ENCODE assay signal across 22 cellular contexts in the genomic region with DNA sequence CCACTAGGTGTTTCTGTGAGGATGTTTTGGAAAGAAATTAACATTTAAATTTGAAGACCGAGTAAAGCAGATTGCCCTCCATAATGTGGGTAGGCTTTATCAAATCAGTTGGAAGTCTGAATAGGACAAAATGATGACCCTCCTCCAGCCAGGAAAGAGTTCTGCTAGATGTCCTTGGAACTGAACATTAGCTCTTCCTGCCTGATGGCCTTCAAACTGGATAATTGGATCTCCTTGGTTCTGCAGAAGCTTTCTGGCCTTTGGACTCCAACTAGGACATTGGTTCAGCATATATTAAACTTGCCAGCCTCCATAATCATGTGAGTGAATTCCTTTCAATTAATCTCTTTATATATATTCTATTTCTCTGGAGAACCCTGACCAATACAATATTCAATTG. TPM values are rescaled to one million over a fixed set of nuclear protein-coding genes. Genes with fewer than 3 reads are reported as not detected.
A peak's percentile ranks its signal among the peaks of the same experiment; 100 is the strongest.
DNase-seq lines count a peak whose midpoint lies in the region; ATAC-seq, FAIRE-seq and TF ChIP-seq lines count a peak whose summit lies in the region.
"Had no signal": no experiment of that assay in that cellular context is flagged by ENCODE, and none has a peak within 500 bp of the region (broad histone marks: within the 10 kb centered on the region; RNA-seq: fewer than 3 reads in every experiment).

No MANE protein-coding gene starts in this region.

- peak in 1 of 2 experiments; percentile 52; a peak in 2 of 4 replicates for TF ChIP-seq EP300 in HepG2 (IDR thresholded peaks at IDR 0.05; ENCODE audit: low read depth in 2 of 2, low read length in 2 of 2)
- TF ChIP-seq EP300 in HepG2 (CRISPR knock-in tag; IDR thresholded peaks at IDR 0.05; ENCODE audit: borderline replicate concordance): no peak

- H3K79me2 ChIP-seq in HepG2 (ENCODE audit: insufficient read depth, low read length): peaks cover 3% of the 10 kb centered on the region

- H3K9me3 ChIP-seq in HepG2 (ENCODE audit: low read length): no peaks in the 10 kb centered on the region
- no peaks in the 10 kb centered on the region for H3K9me3 ChIP-seq in right lobe of liver
- no peaks in the 10 kb centered on the region for H3K9me3 ChIP-seq in prostate gland
- H3K9me3 ChIP-seq: BLaER1, Caco-2 had no signal

- H3K9me3 Mint-ChIP-seq in activated T-helper 17 cell treated with anti-CD3 and anti-CD28 coated beads, Interleukin-2, amount 50 U/mL, for 72 hours: no peaks in the 10 kb centered on the region
- H3K9me3 Mint-ChIP-seq: CD8-positive, alpha-beta T cell; GM23338; H9 had no signal

- H3K27me3 ChIP-seq in HepG2 (ENCODE audit: control insufficient read depth in 1 of 2, insufficient read depth in 2 of 2, low read length in 2 of 2): no peaks in the 10 kb centered on the region; a peak in 1 of 5 replicates
- no peaks in the 10 kb centered on the region for H3K27me3 ChIP-seq in right lobe of liver
- no peaks in the 10 kb centered on the region for H3K27me3 ChIP-seq in prostate gland (replicated peaks; ENCODE audit: insufficient read depth)
- H3K27me3 ChIP-seq: BLaER1 had no signal

- H3K36me3 ChIP-seq in HepG2 (replicated peaks in 1 of 2; ENCODE audit: control insufficient read depth in 1 of 2, insufficient read depth in 2 of 2, low read length in 2 of 2): no peaks in the 10 kb centered on the region
- no peaks in the 10 kb centered on the region for H3K36me3 ChIP-seq in right lobe of liver
- H3K36me3 ChIP-seq in prostate gland: no peaks in the 10 kb centered on the region
- H3K36me3 ChIP-seq: BLaER1 had no signal

- TF ChIP-seq RAD21 in HepG2 (CRISPR knock-in tag; IDR thresholded peaks at IDR 0.05): no peak

- WGBS in HepG2 (ENCODE audit: low lambda C conversion rate): 68% methylated on average over 1 of the region's 1 CpG
- WGBS in right lobe of liver (ENCODE audit: insufficient coverage, low coverage, low lambda C conversion rate, missing lambda C conversion rate): 90% methylated on average over 1 of the region's 1 CpG
- 71% methylated on average over 1 of the region's 1 CpG for WGBS in prostate gland

- in situ Hi-C loops in HepG2 (cut with HindIII; ENCODE audit: extremely low pct_ligation_motif_present, low pct_unique_long_range_greater_than_20kb): no loop called here

- H3K4me3 ChIP-seq in HepG2 (replicated peaks in 1 of 3; ENCODE audit: insufficient read depth in 1 of 3, low read depth in 2 of 3, low read length in 3 of 3): no peak overlapping the region
- no peak overlapping the region for H3K4me3 ChIP-seq in right lobe of liver
- H3K4me3 ChIP-seq in prostate gland: no peak overlapping the region
- H3K4me3 ChIP-seq: BLaER1, GM23338 had no signal

- no peak overlapping the region for H3K27ac Mint-ChIP-seq in activated T-helper 17 cell treated with anti-CD3 and anti-CD28 coated beads, Interleukin-2, amount 50 U/mL, for 72 hours
- H3K27ac Mint-ChIP-seq: B cell; CD8-positive, alpha-beta T cell; GM23338; H9 had no signal

- DNase-seq in HepG2 (ENCODE audit: low spot score): peak; percentile 79
- DNase-seq in right lobe of liver: no peak
- DNase-seq in prostate gland (ENCODE audit: low spot score): no peak
- DNase-seq in NOMO-1 treated with DMSO at 0.1 percent for 48 hours (lab: John Stamatoyannopoulos, UW; ENCODE audit: unreplicated experiment): no peak
- DNase-seq in NK-92 treated with Interleukin-12 subunit alpha and Interleukin-12 subunit beta, amount 100 ng/mL, for 24 hours (lab: John Stamatoyannopoulos, UW): no peak
- DNase-seq: Caco-2; CD4-positive, CD25-positive, alpha-beta regulatory T cell; CD8-positive, alpha-beta T cell; DMS153; DND-41; H9 had no signal

- no peak for TF ChIP-seq CTCF in HepG2 (CRISPR knock-in tag; IDR thresholded peaks at IDR 0.05)
- TF ChIP-seq CTCF in right lobe of liver (IDR thresholded peaks at IDR 0.05): no peak
- no peak for TF ChIP-seq CTCF in VCaP (conservative IDR thresholded peaks at IDR 0.05)
- TF ChIP-seq CTCF in prostate gland (IDR thresholded peaks at IDR 0.05): no peak

- no peak for TF ChIP-seq POLR2A in HepG2 (IDR thresholded peaks at IDR 0.05; ENCODE audit: insufficient read depth in 1 of 2, low read depth in 2 of 2, low read length in 2 of 2)
- TF ChIP-seq POLR2A in right lobe of liver (IDR thresholded peaks at IDR 0.05): no peak
- TF ChIP-seq POLR2A in prostate gland (IDR thresholded peaks at IDR 0.05): no peak

- CTCF ChIA-PET in HepG2 (lab: Yijun Ruan, JAX; ENCODE audit: low intra/inter-chr PET ratio, low total read pairs): no interaction called here

- POLR2A ChIA-PET in HepG2 (lab: Yijun Ruan, JAX): interaction anchor here (2.0 to 2.1 kb wide), 2 partner anchors 12 to 51 kb away, joined by 5 to 8 read pairs; a partner anchor contains a TSS

- intact Hi-C loops in HepG2 (cut with micrococcal nuclease; ENCODE audit: unreplicated experiment) (no loop called here), right lobe of liver (cut with DNase I) (no loop called here), prostate gland (cut with DNase I) (loop anchor here (10.0 kb wide), 1 partner anchor 635 kb away; no protein-coding TSS in a partner anchor)

- H3K9ac ChIP-seq in HepG2 (ENCODE audit: insufficient read depth, low read depth, low read length): no peak overlapping the region
- H3K9ac ChIP-seq: BLaER1 had no signal

- H3K4me1 ChIP-seq in HepG2 (ENCODE audit: insufficient read depth, low read length) (peaks cover 78% of the 10 kb centered on the region), right lobe of liver (peaks cover 0 to 28% (median 11%) of the 10 kb centered on the region in 4 donors), prostate gland (replicated peaks) (peaks cover 7% of the 10 kb centered on the region)

- FAIRE-seq in HepG2 (lab: Jason Lieb, UNC): peak; percentile 12
- FAIRE-seq: A204.1, G401.6, GM12892 had no signal

- H3K4me1 Mint-ChIP-seq in activated T-helper 17 cell treated with anti-CD3 and anti-CD28 coated beads, Interleukin-2, amount 50 U/mL, for 72 hours: no peaks in the 10 kb centered on the region

- no peaks in the 10 kb centered on the region for H4K20me1 ChIP-seq in HepG2 (ENCODE audit: insufficient read depth, low read length)
- H4K20me1 ChIP-seq: BLaER1 had no signal

- H3K27ac ChIP-seq in HepG2 (ENCODE audit: extremely low read length, insufficient read depth, low read length) (peak overlapping the region; percentile 72), right lobe of liver (no peak overlapping the region), VCaP (peak overlapping the region; percentile 92), prostate gland (peak overlapping the region; percentile 27 to 89)
- H3K27ac ChIP-seq: 22Rv1, BLaER1, C4-2B had no signal

- no peaks in the 10 kb centered on the region for H3K27me3 Mint-ChIP-seq in activated T-helper 17 cell treated with anti-CD3 and anti-CD28 coated beads, Interleukin-2, amount 50 U/mL, for 72 hours
- H3K27me3 Mint-ChIP-seq: B cell had no signal

- BruUV-seq in HepG2 (replicated peaks; lab: Mats Ljungman, UMichigan): no TSS peak

- peak overlapping the region; percentile 34; the same call in 1 of the 2 replicates for H3K4me2 ChIP-seq in HepG2 (ENCODE audit: low read depth, low read length)
- H3K4me2 ChIP-seq: BLaER1, GM23338 had no signal

- no peak overlapping the region for H2AFZ ChIP-seq in HepG2 (ENCODE audit: low read length)

- no peaks in the 10 kb centered on the region for H3K36me3 Mint-ChIP-seq in activated T-helper 17 cell treated with anti-CD3 and anti-CD28 coated beads, Interleukin-2, amount 50 U/mL, for 72 hours (ENCODE audit: low read depth)
- H3K36me3 Mint-ChIP-seq: CD4-positive, CD25-positive, alpha-beta regulatory T cell had no signal

- no peak for ATAC-seq in HepG2
- ATAC-seq in right lobe of liver: no peak
- no peak for ATAC-seq in HG03342 (IDR thresholded peaks at IDR 0.05; ENCODE audit: unreplicated experiment)
- no peak for ATAC-seq in activated T-helper 17 cell treated with anti-CD3 and anti-CD28 coated beads, Interleukin-2, amount 50 U/mL, for 72 hours (replicated peaks)
- ATAC-seq: CD8-positive, alpha-beta T cell; GM23338 had no signal

- no peak overlapping the region for H3K4me3 Mint-ChIP-seq in activated T-helper 17 cell treated with anti-CD3 and anti-CD28 coated beads, Interleukin-2, amount 50 U/mL, for 72 hours
- H3K4me3 Mint-ChIP-seq: B cell; CD8-positive, alpha-beta T cell; GM23338; H9 had no signal

RNA-seq across cellular contexts. Expression of a gene that starts 4.4 kb away (rescaled TPM):
- total RNA-seq in HepG2 (2016; rRNA removed; fragmentation: Illumina TruSeq; extraction: Trizol) (39.0 and 42.1 TPM in 2 replicates), right lobe of liver (10 to 100 TPM in 5 of 6 experiments, 1 to 10 TPM in 1; 9.5 to 20.1 (median 12.1) TPM), prostate gland (10 to 100 TPM in 1 of 2 donors, 1 to 10 TPM in 1; 6.5 to 13.6 TPM)
- total RNA-seq in HepG2 (2016; cell fraction: cytosol; rRNA removed; fragmentation: Illumina TruSeq; extraction: Trizol; ENCODE audit: low read depth): 15.2 and 15.4 TPM in 2 replicates
- total RNA-seq in HepG2 (2016; cell fraction: insoluble cytoplasmic fraction; rRNA removed; fragmentation: Illumina TruSeq; extraction: Trizol): 37.3 and 45.3 TPM in 2 replicates
- total RNA-seq in HepG2 (2016; cell fraction: membrane; rRNA removed; fragmentation: Illumina TruSeq; extraction: Trizol): 16.0 and 16.3 TPM in 2 replicates
- total RNA-seq in HepG2 (2016; cell fraction: nucleus; rRNA removed; fragmentation: Illumina TruSeq; extraction: Trizol): 14.4 and 15.4 TPM in 2 replicates
- polyA plus RNA-seq in HepG2 (2011; rRNA removed): 11.8 and 11.9 TPM in 2 replicates
- 7.4 and 10.8 TPM in 2 replicates for polyA plus RNA-seq in HepG2 (2011; cell fraction: cytosol; rRNA removed)
- polyA plus RNA-seq in HepG2 (2011; cell fraction: nucleus; rRNA removed): 2.3 and 3.1 TPM in 2 replicates
- 13.8 and 16.5 TPM in 2 replicates for polyA plus RNA-seq in HepG2 (2012)
- 14.1 and 15.6 TPM in 2 replicates for polyA plus RNA-seq in HepG2 (2016; cell fraction: cytosol; fragmentation: Illumina TruSeq; extraction: Trizol; ENCODE audit: low read depth)
- polyA plus RNA-seq in HepG2 (2016; cell fraction: insoluble cytoplasmic fraction; fragmentation: Illumina TruSeq; extraction: Trizol; ENCODE audit: low read depth): 44.7 and 48.7 TPM in 2 replicates
- 15.5 and 17.5 TPM in 2 replicates for polyA plus RNA-seq in HepG2 (2016; cell fraction: membrane; fragmentation: Illumina TruSeq; extraction: Trizol; ENCODE audit: low read depth)
- 24.2 and 30.9 TPM in 2 replicates for polyA plus RNA-seq in HepG2 (2016; cell fraction: nucleus; fragmentation: Illumina TruSeq; extraction: Trizol; ENCODE audit: insufficient read depth, low read depth)
- polyA minus RNA-seq in HepG2 (2011; rRNA and poly(A)+ RNA removed; ENCODE audit: low replicate concordance): 1.8 and 2.8 TPM in 2 replicates
- 2.9 and 3.5 TPM in 2 replicates for polyA minus RNA-seq in HepG2 (2011; cell fraction: cytosol; rRNA and poly(A)+ RNA removed)
- 6.4 and 7.1 TPM in 2 replicates for polyA minus RNA-seq in HepG2 (2011; cell fraction: nucleus; rRNA and poly(A)+ RNA removed)
- 10 to 100 TPM; 15.1 to 32.2 TPM for total RNA-seq in activated T-helper 17 cell treated with anti-CD3 and anti-CD28 coated beads, Interleukin-2, amount 50 U/mL, for 72 hours

RNA-seq across cellular contexts. Expression of a gene that starts 12.2 kb away (rescaled TPM):
- total RNA-seq in HepG2 (2016; rRNA removed; fragmentation: Illumina TruSeq; extraction: Trizol): 26.3 and 38.3 TPM in 2 replicates
- 7.0 and 9.9 TPM in 2 replicates for total RNA-seq in HepG2 (2016; cell fraction: cytosol; rRNA removed; fragmentation: Illumina TruSeq; extraction: Trizol; ENCODE audit: low read depth)
- 24.1 and 35.5 TPM in 2 replicates for total RNA-seq in HepG2 (2016; cell fraction: insoluble cytoplasmic fraction; rRNA removed; fragmentation: Illumina TruSeq; extraction: Trizol)
- total RNA-seq in HepG2 (2016; cell fraction: membrane; rRNA removed; fragmentation: Illumina TruSeq; extraction: Trizol): 12.2 and 17.8 TPM in 2 replicates
- total RNA-seq in HepG2 (2016; cell fraction: nucleus; rRNA removed; fragmentation: Illumina TruSeq; extraction: Trizol): 28.6 and 30.2 TPM in 2 replicates
- polyA plus RNA-seq in HepG2 (2011; rRNA removed): 17.8 and 20.2 TPM in 2 replicates
- polyA plus RNA-seq in HepG2 (2011; cell fraction: cytosol; rRNA removed): 8.2 and 11.2 TPM in 2 replicates
- polyA plus RNA-seq in HepG2 (2011; cell fraction: nucleus; rRNA removed): 13.7 and 23.6 TPM in 2 replicates
- polyA plus RNA-seq in HepG2 (2012): 14.9 and 21.9 TPM in 2 replicates
- polyA plus RNA-seq in HepG2 (2016; cell fraction: cytosol; fragmentation: Illumina TruSeq; extraction: Trizol; ENCODE audit: low read depth): 2.7 and 3.0 TPM in 2 replicates
- 43.2 and 54.7 TPM in 2 replicates for polyA plus RNA-seq in HepG2 (2016; cell fraction: insoluble cytoplasmic fraction; fragmentation: Illumina TruSeq; extraction: Trizol; ENCODE audit: low read depth)
- polyA plus RNA-seq in HepG2 (2016; cell fraction: membrane; fragmentation: Illumina TruSeq; extraction: Trizol; ENCODE audit: low read depth): 6.9 and 10.0 TPM in 2 replicates
- polyA plus RNA-seq in HepG2 (2016; cell fraction: nucleus; fragmentation: Illumina TruSeq; extraction: Trizol; ENCODE audit: insufficient read depth, low read depth): 21.7 and 29.5 TPM in 2 replicates
- 4.6 and 13.8 TPM in 2 replicates for polyA minus RNA-seq in HepG2 (2011; rRNA and poly(A)+ RNA removed; ENCODE audit: low replicate concordance)
- polyA minus RNA-seq in HepG2 (2011; cell fraction: cytosol; rRNA and poly(A)+ RNA removed): 18.6 and 19.3 TPM in 2 replicates
- 88.3 and 88.8 TPM in 2 replicates for polyA minus RNA-seq in HepG2 (2011; cell fraction: nucleus; rRNA and poly(A)+ RNA removed)
- 10 to 100 TPM; 11.1 to 23.8 (median 18.3) TPM for total RNA-seq in right lobe of liver
- total RNA-seq in prostate gland: 10 to 100 TPM; 36.2 to 48.0 TPM
- total RNA-seq in activated T-helper 17 cell treated with anti-CD3 and anti-CD28 coated beads, Interleukin-2, amount 50 U/mL, for 72 hours: 10 to 100 TPM; 62.7 to 66.0 TPM

RNA-seq across cellular contexts. Expression of a gene that starts 50.2 kb away (rescaled TPM):
- 53.7 and 90.0 TPM in 2 replicates for total RNA-seq in HepG2 (2016; rRNA removed; fragmentation: Illumina TruSeq; extraction: Trizol)
- 10.5 and 10.8 TPM in 2 replicates for total RNA-seq in HepG2 (2016; cell fraction: cytosol; rRNA removed; fragmentation: Illumina TruSeq; extraction: Trizol; ENCODE audit: low read depth)
- total RNA-seq in HepG2 (2016; cell fraction: insoluble cytoplasmic fraction; rRNA removed; fragmentation: Illumina TruSeq; extraction: Trizol): 53.1 and 96.6 TPM in 2 replicates
- total RNA-seq in HepG2 (2016; cell fraction: membrane; rRNA removed; fragmentation: Illumina TruSeq; extraction: Trizol): 18.2 and 19.9 TPM in 2 replicates
- 33.6 and 37.0 TPM in 2 replicates for total RNA-seq in HepG2 (2016; cell fraction: nucleus; rRNA removed; fragmentation: Illumina TruSeq; extraction: Trizol)
- 14.5 and 20.3 TPM in 2 replicates for polyA plus RNA-seq in HepG2 (2011; rRNA removed)
- 11.4 and 12.3 TPM in 2 replicates for polyA plus RNA-seq in HepG2 (2011; cell fraction: cytosol; rRNA removed)
- 16.9 and 17.1 TPM in 2 replicates for polyA plus RNA-seq in HepG2 (2011; cell fraction: nucleus; rRNA removed)
- 15.5 and 15.6 TPM in 2 replicates for polyA plus RNA-seq in HepG2 (2012)
- polyA plus RNA-seq in HepG2 (2016; cell fraction: cytosol; fragmentation: Illumina TruSeq; extraction: Trizol; ENCODE audit: low read depth): 1.2 TPM in 2 replicates
- polyA plus RNA-seq in HepG2 (2016; cell fraction: insoluble cytoplasmic fraction; fragmentation: Illumina TruSeq; extraction: Trizol; ENCODE audit: low read depth): 22.6 and 23.2 TPM in 2 replicates
- polyA plus RNA-seq in HepG2 (2016; cell fraction: membrane; fragmentation: Illumina TruSeq; extraction: Trizol; ENCODE audit: low read depth): 2.6 TPM in 2 replicates
- polyA plus RNA-seq in HepG2 (2016; cell fraction: nucleus; fragmentation: Illumina TruSeq; extraction: Trizol; ENCODE audit: insufficient read depth, low read depth): 15.8 and 18.7 TPM in 2 replicates
- polyA minus RNA-seq in HepG2 (2011; rRNA and poly(A)+ RNA removed; ENCODE audit: low replicate concordance): 57.6 and 70.0 TPM in 2 replicates
- 54.5 and 59.0 TPM in 2 replicates for polyA minus RNA-seq in HepG2 (2011; cell fraction: cytosol; rRNA and poly(A)+ RNA removed)
- 74.0 and 82.1 TPM in 2 replicates for polyA minus RNA-seq in HepG2 (2011; cell fraction: nucleus; rRNA and poly(A)+ RNA removed)
- 10 to 100 TPM; 21.3 to 35.9 (median 25.5) TPM for total RNA-seq in right lobe of liver
- total RNA-seq in prostate gland: 10 to 100 TPM; 92.8 to 93.8 TPM
- 10 to 100 TPM; 65.9 to 76.3 TPM for total RNA-seq in activated T-helper 17 cell treated with anti-CD3 and anti-CD28 coated beads, Interleukin-2, amount 50 U/mL, for 72 hours

RNA-seq across cellular contexts. Expression of a gene that starts 50.5 kb away (rescaled TPM):
- total RNA-seq in HepG2 (2016; rRNA removed; fragmentation: Illumina TruSeq; extraction: Trizol) (44.1 and 72.4 TPM in 2 replicates), right lobe of liver (10 to 100 TPM; 11.5 to 28.6 (median 22.3) TPM), prostate gland (10 to 100 TPM; 28.7 to 36.9 TPM)
- total RNA-seq in HepG2 (2016; cell fraction: cytosol; rRNA removed; fragmentation: Illumina TruSeq; extraction: Trizol; ENCODE audit: low read depth): 10.9 and 11.5 TPM in 2 replicates
- 41.4 and 69.5 TPM in 2 replicates for total RNA-seq in HepG2 (2016; cell fraction: insoluble cytoplasmic fraction; rRNA removed; fragmentation: Illumina TruSeq; extraction: Trizol)
- 21.8 and 25.2 TPM in 2 replicates for total RNA-seq in HepG2 (2016; cell fraction: membrane; rRNA removed; fragmentation: Illumina TruSeq; extraction: Trizol)
- total RNA-seq in HepG2 (2016; cell fraction: nucleus; rRNA removed; fragmentation: Illumina TruSeq; extraction: Trizol): 48.2 and 48.7 TPM in 2 replicates
- 11.3 and 18.2 TPM in 2 replicates for polyA plus RNA-seq in HepG2 (2011; rRNA removed)
- polyA plus RNA-seq in HepG2 (2011; cell fraction: cytosol; rRNA removed): 5.7 and 8.6 TPM in 2 replicates
- 8.0 and 8.1 TPM in 2 replicates for polyA plus RNA-seq in HepG2 (2011; cell fraction: nucleus; rRNA removed)
- 18.9 and 28.2 TPM in 2 replicates for polyA plus RNA-seq in HepG2 (2012)
- 9.4 and 9.6 TPM in 2 replicates for polyA plus RNA-seq in HepG2 (2016; cell fraction: cytosol; fragmentation: Illumina TruSeq; extraction: Trizol; ENCODE audit: low read depth)
- 95.7 and 95.9 TPM in 2 replicates for polyA plus RNA-seq in HepG2 (2016; cell fraction: insoluble cytoplasmic fraction; fragmentation: Illumina TruSeq; extraction: Trizol; ENCODE audit: low read depth)
- 15.2 and 17.2 TPM in 2 replicates for polyA plus RNA-seq in HepG2 (2016; cell fraction: membrane; fragmentation: Illumina TruSeq; extraction: Trizol; ENCODE audit: low read depth)
- 44.2 and 50.7 TPM in 2 replicates for polyA plus RNA-seq in HepG2 (2016; cell fraction: nucleus; fragmentation: Illumina TruSeq; extraction: Trizol; ENCODE audit: insufficient read depth, low read depth)
- polyA minus RNA-seq in HepG2 (2011; rRNA and poly(A)+ RNA removed; ENCODE audit: low replicate concordance): 8.2 and 18.8 TPM in 2 replicates
- 10.1 and 16.5 TPM in 2 replicates for polyA minus RNA-seq in HepG2 (2011; cell fraction: cytosol; rRNA and poly(A)+ RNA removed)
- polyA minus RNA-seq in HepG2 (2011; cell fraction: nucleus; rRNA and poly(A)+ RNA removed): 45.1 and 47.9 TPM in 2 replicates
- total RNA-seq in activated T-helper 17 cell treated with anti-CD3 and anti-CD28 coated beads, Interleukin-2, amount 50 U/mL, for 72 hours: 10 to 100 TPM; 45.2 to 75.4 TPM

Comparison
In these comparisons a context has a peak if more than half of its experiments do, and no peak if none do; other contexts are left out.
1. H3K27ac ChIP-seq: peak in HepG2 (single experiment), VCaP (single experiment) and prostate gland (2 of 2); none in right lobe of liver (0 of 3).